In genomic region chr15:89247441-89247840, GRCh38 we compare ENCODE assay signal across 35 cellular contexts. TPM values are rescaled to one million over a fixed set of nuclear protein-coding genes. Genes with fewer than 3 reads are reported as not detected.
"Had no signal": no experiment of that assay in that cellular context is flagged by ENCODE, and none has a peak within 500 bp of the region (broad histone marks: within the 10 kb centered on the region; RNA-seq: fewer than 3 reads in every experiment).

No MANE protein-coding gene starts in this region.

- H3K27me3 Mint-ChIP-seq: naive thymus-derived CD4-positive, alpha-beta T cell had no signal

- H3K9me3 Mint-ChIP-seq: dendritic cell treated with granulocyte-macrophage colony-stimulating factor and Interleukin-4, amounts not matched to agents 40 ng/mL and 50 ng/mL, for 4 days; stimulated activated naive CD8-positive, alpha-beta T cell treated with anti-CD3 and anti-CD28 coated beads, Interleukin-15, amount 100 ng/mL, for 72 hours had no signal

- DNase-seq: colonic mucosa; effector memory CD4-positive, alpha-beta T cell; foreskin fibroblast; heart left ventricle; kidney; left lung; mesendoderm; midbrain; naive thymus-derived CD4-positive, alpha-beta T cell; stimulated activated CD4-positive, alpha-beta T cell treated with anti-CD3 and anti-CD28 coated beads, Interleukin-12 subunit alpha, Interleukin-12 subunit beta, amount 100 ng/mL, for 4 hours; stimulated activated CD4-positive, alpha-beta T cell treated with anti-CD3 and anti-CD28 coated beads, Interleukin-1b, Interleukin-23, amount 100 ng/mL, for 48 hours; stimulated activated CD4-positive, alpha-beta T cell treated with anti-CD3 and anti-CD28 coated beads, Interleukin-4, amount 100 ng/mL, for 1 hour; stimulated activated CD8-positive, alpha-beta memory T cell treated with anti-CD3 and anti-CD28 coated beads, Interleukin-4, amount 100 ng/mL, for 48 hours; stimulated activated naive CD4-positive, alpha-beta T cell; stimulated activated naive CD8-positive, alpha-beta T cell treated with anti-CD3 and anti-CD28 coated beads, Interleukin-15, amount 100 ng/mL, for 72 hours; thyroid gland; trophoblast cell had no signal

- H3K4me3 Mint-ChIP-seq: dendritic cell treated with granulocyte-macrophage colony-stimulating factor and Interleukin-4, amounts not matched to agents 40 ng/mL and 50 ng/mL, for 4 days; neural progenitor cell had no signal

- H3K4me3 ChIP-seq: colonic mucosa, esophagus muscularis mucosa, gastroesophageal sphincter, heart left ventricle, hepatocyte, left lung, neural progenitor cell, prostate gland, right atrium auricular region, smooth muscle cell, thyroid gland, vagina had no signal

- FAIRE-seq: endothelial cell of umbilical vein, kidney had no signal

- H3K27ac Mint-ChIP-seq: dendritic cell treated with granulocyte-macrophage colony-stimulating factor and Interleukin-4, amounts not matched to agents 40 ng/mL and 50 ng/mL, for 4 days; nephron; neural progenitor cell had no signal

- ATAC-seq: gastroesophageal sphincter; heart left ventricle; left lung; naive thymus-derived CD4-positive, alpha-beta T cell; sciatic nerve; stimulated activated naive CD8-positive, alpha-beta T cell treated with anti-CD3 and anti-CD28 coated beads, Interleukin-15, amount 100 ng/mL, for 72 hours had no signal

RNA-seq across cellular contexts. Expression of gene RLBP1, which starts 26.1 kb away (rescaled TPM):
- total RNA-seq: colonic mucosa; endothelial cell of umbilical vein; epithelial cell of proximal tubule; heart left ventricle; hepatocyte; kidney; left lung; lower leg skin; lung microvascular endothelial cell; mucosa of gallbladder; naive thymus-derived CD4-positive, alpha-beta T cell; osteocyte; prostate gland; right atrium auricular region; sciatic nerve; smooth muscle cell; thyroid gland; ureter; vagina had no signal
